Comparison of ENCODE assay signal across 19 cellular contexts in genomic region chr2:223494987-223495386, GRCh38.
DNase-seq lines count a peak whose midpoint lies in the region; ATAC-seq, FAIRE-seq and TF ChIP-seq lines count a peak whose summit lies in the region.
"Had no signal": no experiment of that assay in that cellular context is flagged by ENCODE, and none has a peak within 500 bp of the region (broad histone marks: within the 10 kb centered on the region; RNA-seq: fewer than 3 reads in every experiment).

No MANE protein-coding gene starts in this region.

- no peak for TF ChIP-seq POLR2A in GM12878 (IDR thresholded peaks at IDR 0.05; ENCODE audit: low read depth, low read length)

- intact Hi-C loops in GM12878 (cut with micrococcal nuclease; ENCODE audit: unreplicated experiment), result no loop called here

- H3K27ac ChIP-seq in SK-N-SH (ENCODE audit: low read depth in 2 of 2, low read length in 1 of 2) (peak overlapping the region in 1 of 2 experiments; percentile 47; a peak in 2 of 4 replicates), GM12878 (ENCODE audit: control insufficient read depth, insufficient read depth) (no peak overlapping the region), hepatocyte (no peak overlapping the region)
- H3K27ac ChIP-seq: 22Rv1 had no signal

- no TSS peak for BruUV-seq in GM12878 (replicated peaks; lab: Mats Ljungman, UMichigan)

- CTCF ChIA-PET in SK-N-SH (lab: Yijun Ruan, JAX), result no interaction called here
- CTCF ChIA-PET in GM12878 (lab: Yijun Ruan, JAX), result no interaction called here

- no peak; the same call in 2 of the 3 replicates for ATAC-seq in SK-N-SH treated with all-trans-retinoic acid at 6 μM for 48 hours
- no peak for ATAC-seq in GM12878
- no peak for ATAC-seq in HG02678 (IDR thresholded peaks at IDR 0.05; ENCODE audit: unreplicated experiment)
- ATAC-seq: PC-3, T-cell had no signal

- H3K36me3 ChIP-seq in SK-N-SH (replicated peaks in 1 of 2; ENCODE audit: control insufficient read depth in 1 of 2, insufficient read depth in 2 of 2, low read length in 1 of 2) (no peaks in the 10 kb centered on the region), GM12878 (ENCODE audit: control insufficient read depth in 2 of 2, insufficient read depth in 2 of 2, low read length in 1 of 2) (no peaks in the 10 kb centered on the region), BE2C (no peaks in the 10 kb centered on the region), hepatocyte (replicated peaks; ENCODE audit: insufficient read depth, low read depth) (no peaks in the 10 kb centered on the region)

- H3K4me1 ChIP-seq in SK-N-SH (ENCODE audit: control insufficient read depth in 1 of 2, insufficient read depth in 2 of 2, low read depth in 1 of 2, low read length in 1 of 2), result 0 out of 4 replicates have a peak, but pooled peaks cover 0 to 3% of the 10 kb centered on the region in 2 experiments
- no peaks in the 10 kb centered on the region for H3K4me1 ChIP-seq in GM12878 (ENCODE audit: control insufficient read depth, insufficient read depth, low read length)
- H3K4me1 ChIP-seq in BE2C, result no peaks in the 10 kb centered on the region; the same call in none of the 2 replicates
- H3K4me1 ChIP-seq in hepatocyte (ENCODE audit: insufficient read depth), result no peaks in the 10 kb centered on the region

- RAD21 ChIA-PET in GM12878 (lab: Charles Lee; ENCODE audit: unreplicated experiment), result no interaction called here

- peaks cover 12% of the 10 kb centered on the region for H3K9me3 Mint-ChIP-seq in HFFc6

- 57% methylated on average over 2 of the region's 2 CpGs for WGBS in SK-N-SH (ENCODE audit: low lambda C conversion rate)
- WGBS in GM12878 (ENCODE audit: insufficient coverage, insufficient replicate concordance, low lambda C conversion rate, missing lambda C conversion rate), result 5% methylated on average over 2 of the region's 2 CpGs
- 88% methylated on average over 2 of the region's 2 CpGs for WGBS in hepatocyte (ENCODE audit: low lambda C conversion rate, missing lambda C conversion rate)

- H3K4me3 ChIP-seq in SK-N-SH (ENCODE audit: low read depth in 2 of 2, low read length in 1 of 2) (no peak overlapping the region), GM12878 (no peak overlapping the region), BE2C (ENCODE audit: low read depth, low read length) (no peak overlapping the region), hepatocyte (no peak overlapping the region)

- H3K27me3 ChIP-seq in SK-N-SH (ENCODE audit: insufficient read depth) (no peaks in the 10 kb centered on the region), GM12878 (replicated peaks in 1 of 2; ENCODE audit: control insufficient read depth in 2 of 2, insufficient read depth in 2 of 2, low read length in 1 of 2) (no peaks in the 10 kb centered on the region; a peak in 1 of 4 replicates), BE2C (no peaks in the 10 kb centered on the region), hepatocyte (no peaks in the 10 kb centered on the region)

- H3K79me2 ChIP-seq in SK-N-SH (ENCODE audit: insufficient read depth), result no peaks in the 10 kb centered on the region
- H3K79me2 ChIP-seq in GM12878 (ENCODE audit: control insufficient read depth, insufficient read depth, low read length), result no peaks in the 10 kb centered on the region
- no peaks in the 10 kb centered on the region for H3K79me2 ChIP-seq in hepatocyte

- no peaks in the 10 kb centered on the region; the same call in none of the 2 replicates for H3K27me3 Mint-ChIP-seq in HFFc6 (ENCODE audit: insufficient read depth)
- H3K27me3 Mint-ChIP-seq: T-cell had no signal

- H3K9me3 ChIP-seq in SK-N-SH (no peaks in the 10 kb centered on the region; the same call in 1 of the 2 replicates), GM12878 (replicated peaks; ENCODE audit: control insufficient read depth, insufficient read depth, low read length) (no peaks in the 10 kb centered on the region), BE2C (no peaks in the 10 kb centered on the region), hepatocyte (ENCODE audit: low read depth) (no peaks in the 10 kb centered on the region)

- H4K20me1 ChIP-seq in SK-N-SH (ENCODE audit: insufficient read depth) (no peaks in the 10 kb centered on the region), GM12878 (ENCODE audit: control insufficient read depth, insufficient read depth) (no peaks in the 10 kb centered on the region), hepatocyte (ENCODE audit: insufficient read depth, poor library complexity, severe bottlenecking) (no peaks in the 10 kb centered on the region)

- no peak for TF ChIP-seq RAD21 in SK-N-SH (IDR thresholded peaks at IDR 0.05; ENCODE audit: low read length)
- TF ChIP-seq RAD21 in GM12878 (IDR thresholded peaks at IDR 0.05; ENCODE audit: insufficient read depth, low read depth, low read length), result no peak

- FAIRE-seq in GM12878 (lab: Jason Lieb, UNC), result no peak

- peaks cover 40% of the 10 kb centered on the region for H3K4me1 Mint-ChIP-seq in HFFc6 (ENCODE audit: low read depth)
- H3K4me1 Mint-ChIP-seq: H9, T-cell had no signal

- DNase-seq in SK-N-SH (no peak), HFFc6 (peak; percentile 22), GM12878 (ENCODE audit: low read depth, low spot score) (no peak), BE2C (no peak), hepatocyte (ENCODE audit: low spot score) (no peak), AG08396 (ENCODE audit: low spot score) (no peak)
- DNase-seq: C1 segment of cervical spinal cord, H9, KBM-7, NCI-H1436, NCI-H2029 treated with DMSO at 0.1 percent for 48 hours, NCI-H2171 treated with DMSO at 0.1 percent for 48 hours, NCI-H446 treated with DMSO at 0.1 percent for 48 hours, NCI-H748 treated with DMSO at 0.1 percent for 48 hours, PC-3, T-cell had no signal

- H3K4me3 Mint-ChIP-seq in HFFc6, result no peak overlapping the region
- H3K4me3 Mint-ChIP-seq: H9, T-cell had no signal

- peaks cover 18% of the 10 kb centered on the region for H3K36me3 Mint-ChIP-seq in HFFc6 (ENCODE audit: low read depth)
- H3K36me3 Mint-ChIP-seq: T-cell had no signal

- no peaks in the 10 kb centered on the region for H3K9me2 ChIP-seq in SK-N-SH
- no peaks in the 10 kb centered on the region for H3K9me2 ChIP-seq in hepatocyte (replicated peaks; ENCODE audit: insufficient read depth)

- peaks cover 19% of the 10 kb centered on the region for H3F3A ChIP-seq in SK-N-SH (replicated peaks; ENCODE audit: insufficient read depth)

- H3K9ac ChIP-seq in SK-N-SH (no peak overlapping the region), GM12878 (ENCODE audit: control insufficient read depth, insufficient read depth, low read length) (no peak overlapping the region)

- TF ChIP-seq EP300 in SK-N-SH (IDR thresholded peaks at IDR 0.05; ENCODE audit: borderline replicate concordance in 1 of 2, low read depth in 1 of 2, low read length in 1 of 2) (no peak), GM12878 (IDR thresholded peaks at IDR 0.05; ENCODE audit: borderline replicate concordance in 1 of 2, control insufficient read depth in 1 of 2, low read depth in 2 of 2, low read length in 2 of 2) (no peak)

- H2AFZ ChIP-seq in SK-N-SH (ENCODE audit: low read depth) (peak overlapping the region; percentile 4; the same call in 1 of the 2 replicates), GM12878 (ENCODE audit: control insufficient read depth, low read depth, low read length) (no peak overlapping the region), hepatocyte (no peak overlapping the region)

- no peak overlapping the region for H3K4me2 ChIP-seq in SK-N-SH
- no peak overlapping the region for H3K4me2 ChIP-seq in GM12878 (ENCODE audit: control insufficient read depth, insufficient read depth)
- no peak overlapping the region for H3K4me2 ChIP-seq in hepatocyte

- in situ Hi-C loops in GM12878 (cut with MboI), result no loop called here

- SMC1A ChIA-PET in GM12878 (lab: Charles Lee; ENCODE audit: uncharacterized antibody, unreplicated experiment), result no interaction called here

- POLR2A ChIA-PET in SK-N-SH (lab: Yijun Ruan, JAX) (no interaction called here), GM12878 (lab: Charles Lee) (no interaction called here)

- no peak overlapping the region for H3K27ac Mint-ChIP-seq in HFFc6
- H3K27ac Mint-ChIP-seq: H9, T-cell had no signal

- no peak for TF ChIP-seq CTCF in SK-N-SH (IDR thresholded peaks at IDR 0.05)
- no peak for TF ChIP-seq CTCF in HFFc6 (IDR thresholded peaks at IDR 0.05)
- no peak for TF ChIP-seq CTCF in GM12878 (IDR thresholded peaks at IDR 0.05 in 2 of 3, conservative IDR thresholded peaks at IDR 0.05 in 1 of 3; ENCODE audit: control insufficient read depth in 2 of 3, extremely low read depth in 1 of 3, insufficient read depth in 1 of 3, low read depth in 3 of 3, low read length in 3 of 3)
- no peak for TF ChIP-seq CTCF in BE2C (IDR thresholded peaks at IDR 0.05; ENCODE audit: low read depth, low read length)
- no peak for TF ChIP-seq CTCF in hepatocyte (IDR thresholded peaks at IDR 0.05; ENCODE audit: poor library complexity)

TF ChIP-seq in SK-N-SH, 30 proteins besides CTCF, POLR2A, EP300 and RAD21 (continues in another document):
- TF ChIP-seq FOXM1 (IDR thresholded peaks at IDR 0.05; ENCODE audit: low read depth) (no peak), NFIC (IDR thresholded peaks at IDR 0.05; ENCODE audit: borderline replicate concordance) (no peak)

TF ChIP-seq in SK-N-SH treated with all-trans-retinoic acid at 6 μM for 48 hours, 23 proteins besides CTCF, POLR2A, EP300 and RAD21 (continues in another document):
- no peak for TF ChIP-seq CSDC2 (CRISPR knock-in tag; IDR thresholded peaks at IDR 0.05)

TF ChIP-seq in GM12878, 131 proteins besides CTCF, POLR2A, EP300 and RAD21:
- TF ChIP-seq JUNB (IDR thresholded peaks at IDR 0.05) (peak; percentile 13; the same call in 1 of the 2 replicates), E2F8 (IDR thresholded peaks at IDR 0.05; ENCODE audit: low read depth, partially characterized antibody) (no peak)

Comparison
In these comparisons a context has a peak if more than half of its experiments do, and no peak if none do; other contexts are left out.
1. Of the 26 proteins assayed by ChIP-seq in both GM12878 and SK-N-SH: peak only in GM12878: none; only in SK-N-SH: TCF12; in both: none; in neither: 25.